Comparison of ENCODE assay signal across 17 cellular contexts in genomic region chr5:29794146-29794787, GRCh38.
A peak's percentile ranks its signal among the peaks of the same experiment; 100 is the strongest.
DNase-seq lines count a peak whose midpoint lies in the region; ATAC-seq, FAIRE-seq and TF ChIP-seq lines count a peak whose summit lies in the region.
"Had no signal": no experiment of that assay in that cellular context is flagged by ENCODE, and none has a peak within 500 bp of the region (broad histone marks: within the 10 kb centered on the region; RNA-seq: fewer than 3 reads in every experiment).

No MANE protein-coding gene starts in this region.

- H3K9me3 Mint-ChIP-seq in MCF 10A (ENCODE audit: unreplicated experiment): no peaks in the 10 kb centered on the region
- peaks cover 5% of the 10 kb centered on the region for H3K9me3 Mint-ChIP-seq in activated CD8-positive, alpha-beta T cell treated with anti-CD3 and anti-CD28 coated beads for 36 hours

- no peaks in the 10 kb centered on the region for H4K20me1 ChIP-seq in K562 (replicated peaks; ENCODE audit: control insufficient read depth, insufficient read depth, low read length)

- no peak overlapping the region for H3K9ac ChIP-seq in K562 (ENCODE audit: insufficient read depth in 1 of 2, low read depth in 2 of 2, low read length in 2 of 2)

- DNase-seq in MCF 10A (ENCODE audit: unreplicated experiment) (no peak), breast epithelium (ENCODE audit: low spot score in 2 of 2) (no peak), NCI-H69 (lab: John Stamatoyannopoulos, UW) (peak; percentile 25), K562 (ENCODE audit: extremely low read depth in 1 of 4, low spot score in 3 of 4) (no peak), heart left ventricle (no peak), NCI-H748 (lab: John Stamatoyannopoulos, UW; ENCODE audit: unreplicated experiment) (no peak)
- no peak for DNase-seq in activated CD8-positive, alpha-beta T cell treated with anti-CD3 and anti-CD28 coated beads for 36 hours
- DNase-seq: 8988T; C1 segment of cervical spinal cord; Calu3; CD4-positive, alpha-beta T cell; DMS 273 treated with DMSO at 0.1 percent for 48 hours; H9 had no signal

- H3K36me3 Mint-ChIP-seq in MCF 10A (ENCODE audit: insufficient read depth, unreplicated experiment): no peaks in the 10 kb centered on the region
- no peaks in the 10 kb centered on the region for H3K36me3 Mint-ChIP-seq in activated CD8-positive, alpha-beta T cell treated with anti-CD3 and anti-CD28 coated beads for 36 hours (ENCODE audit: low read depth)

- H3K9me1 ChIP-seq in K562 (ENCODE audit: control insufficient read depth, insufficient read depth, low read length): no peaks in the 10 kb centered on the region

- no peak for TF ChIP-seq RAD21 in K562 (CRISPR knock-in tag; conservative IDR thresholded peaks at IDR 0.05 in 1 of 2, IDR thresholded peaks at IDR 0.05 in 1 of 2)

- in situ Hi-C loops in K562 (cut with MboI): no loop called here

- no peak for ATAC-seq in K562
- ATAC-seq in heart left ventricle: no peak
- no peak for ATAC-seq in activated CD8-positive, alpha-beta T cell treated with anti-CD3 and anti-CD28 coated beads for 36 hours
- ATAC-seq: GM23338 had no signal

- no peaks in the 10 kb centered on the region for H3K9me3 ChIP-seq in breast epithelium
- no peaks in the 10 kb centered on the region for H3K9me3 ChIP-seq in K562 (replicated peaks; ENCODE audit: control insufficient read depth, insufficient read depth, low read depth, low read length)
- no peaks in the 10 kb centered on the region for H3K9me3 ChIP-seq in heart left ventricle

- POLR2A ChIA-PET in MCF 10A (lab: Yijun Ruan, JAX): no interaction called here
- POLR2A ChIA-PET in K562 (lab: Yijun Ruan, JAX): interaction anchor here (0.5 kb wide), 1 partner anchor 103 kb away, joined by 3 read pairs; no protein-coding TSS in a partner anchor
- POLR2A ChIA-PET in activated CD8-positive, alpha-beta T cell treated with anti-CD3 and anti-CD28 coated beads for 36 hours (lab: Charles Lee): no interaction called here

- H3K4me3 ChIP-seq in breast epithelium (no peak overlapping the region), K562 (no peak overlapping the region), heart left ventricle (no peak overlapping the region)
- H3K4me3 ChIP-seq: GM23338 had no signal

- no peaks in the 10 kb centered on the region for H3K79me2 ChIP-seq in K562 (ENCODE audit: control insufficient read depth, insufficient read depth, low read length)

- intact Hi-C loops in MCF 10A (cut with micrococcal nuclease): no loop called here
- intact Hi-C loops in breast epithelium (cut with DNase I; ENCODE audit: low total_unique reads): no loop called here
- intact Hi-C loops in K562 (cut with micrococcal nuclease): no loop called here
- intact Hi-C loops in heart left ventricle (cut with DNase I): no loop called here
- intact Hi-C loops in activated CD8-positive, alpha-beta T cell treated with anti-CD3 and anti-CD28 coated beads for 36 hours (cut with micrococcal nuclease): no loop called here

- TF ChIP-seq EP300 in K562 (IDR thresholded peaks at IDR 0.05; ENCODE audit: low read length): no peak

- H3K27me3 ChIP-seq in breast epithelium: no peaks in the 10 kb centered on the region
- H3K27me3 ChIP-seq in K562 (ENCODE audit: control insufficient read depth in 2 of 2, insufficient read depth in 2 of 2, low read length in 2 of 2): no peaks in the 10 kb centered on the region
- no peaks in the 10 kb centered on the region for H3K27me3 ChIP-seq in heart left ventricle

- TF ChIP-seq CTCF in MCF 10A (IDR thresholded peaks at IDR 0.05; ENCODE audit: unreplicated experiment) (no peak), breast epithelium (IDR thresholded peaks at IDR 0.05) (no peak), K562 (IDR thresholded peaks at IDR 0.05 in 2 of 3, conservative IDR thresholded peaks at IDR 0.05 in 1 of 3; ENCODE audit: insufficient read depth in 2 of 3, low read depth in 1 of 3, low read length in 3 of 3) (no peak), heart left ventricle (IDR thresholded peaks at IDR 0.05) (no peak)
- TF ChIP-seq CTCF in activated CD8-positive, alpha-beta T cell treated with anti-CD3 and anti-CD28 coated beads for 36 hours (IDR thresholded peaks at IDR 0.05): no peak

- no peak overlapping the region for H3K4me2 ChIP-seq in K562 (ENCODE audit: insufficient read depth, low read length)
- H3K4me2 ChIP-seq: GM23338 had no signal

- no peak overlapping the region for H3K27ac ChIP-seq in breast epithelium
- H3K27ac ChIP-seq in K562 (ENCODE audit: extremely low read depth, low read depth, low read length): peak overlapping the region; percentile 55; the same call in 2 of the 3 replicates
- H3K27ac ChIP-seq in heart left ventricle: no peak overlapping the region

- H3K4me1 Mint-ChIP-seq in MCF 10A (ENCODE audit: insufficient read depth, unreplicated experiment): peaks cover 12% of the 10 kb centered on the region
- no peaks in the 10 kb centered on the region for H3K4me1 Mint-ChIP-seq in activated CD8-positive, alpha-beta T cell treated with anti-CD3 and anti-CD28 coated beads for 36 hours (ENCODE audit: low read depth)
- H3K4me1 Mint-ChIP-seq: B cell, H9 had no signal

- no peak overlapping the region for H3K4me3 Mint-ChIP-seq in MCF 10A (ENCODE audit: unreplicated experiment)
- H3K4me3 Mint-ChIP-seq in activated CD8-positive, alpha-beta T cell treated with anti-CD3 and anti-CD28 coated beads for 36 hours: no peak overlapping the region
- H3K4me3 Mint-ChIP-seq: B cell; CD4-positive, alpha-beta T cell; GM23338; H9 had no signal

- H2AFZ ChIP-seq in K562 (ENCODE audit: low read depth, low read length): peak overlapping the region; percentile 56; the same call in 1 of the 2 replicates
- H2AFZ ChIP-seq: GM23338 had no signal

- no peaks in the 10 kb centered on the region for H3K27me3 Mint-ChIP-seq in MCF 10A (ENCODE audit: insufficient read depth, unreplicated experiment)
- no peaks in the 10 kb centered on the region for H3K27me3 Mint-ChIP-seq in activated CD8-positive, alpha-beta T cell treated with anti-CD3 and anti-CD28 coated beads for 36 hours
- H3K27me3 Mint-ChIP-seq: B cell; CD4-positive, alpha-beta T cell had no signal

- no TSS peak for BruUV-seq in MCF 10A (replicated peaks; lab: Mats Ljungman, UMichigan)
- BruUV-seq in K562 (replicated peaks; lab: Mats Ljungman, UMichigan): no TSS peak

- CTCF ChIA-PET in MCF 10A (lab: Yijun Ruan, JAX): interaction anchor here (0.6 kb wide), 2 partner anchors 96 to 598 kb away, joined by 3 read pairs; no protein-coding TSS in a partner anchor
- CTCF ChIA-PET in K562 (lab: Yijun Ruan, JAX; ENCODE audit: low intra/inter-chr PET ratio): no interaction called here
- CTCF ChIA-PET in activated CD8-positive, alpha-beta T cell treated with anti-CD3 and anti-CD28 coated beads for 36 hours (lab: Charles Lee): no interaction called here

- 7% methylated on average over 5 of the region's 5 CpGs for WGBS in K562 (ENCODE audit: insufficient coverage, low coverage, missing lambda C conversion rate)
- 51 to 73% (median 63%) methylated on average over 5 of the region's 5 CpGs for WGBS in heart left ventricle, 4 donors

- FAIRE-seq in K562 (lab: Jason Lieb, UNC): no peak
- FAIRE-seq: G401.6, GM12891 had no signal

- no peaks in the 10 kb centered on the region for H3K36me3 ChIP-seq in breast epithelium
- no peaks in the 10 kb centered on the region for H3K36me3 ChIP-seq in K562 (ENCODE audit: control insufficient read depth, insufficient read depth, low read length)
- H3K36me3 ChIP-seq in heart left ventricle: no peaks in the 10 kb centered on the region

- no peaks in the 10 kb centered on the region for H3K4me1 ChIP-seq in breast epithelium
- no peaks in the 10 kb centered on the region; a peak in 1 of 5 replicates for H3K4me1 ChIP-seq in K562 (replicated peaks in 1 of 2; ENCODE audit: control insufficient read depth in 2 of 2, insufficient read depth in 2 of 2, low read length in 2 of 2)
- no peaks in the 10 kb centered on the region for H3K4me1 ChIP-seq in heart left ventricle

- H3K27ac Mint-ChIP-seq in MCF 10A (ENCODE audit: low read depth, unreplicated experiment): peak overlapping the region; percentile 75
- H3K27ac Mint-ChIP-seq in activated CD8-positive, alpha-beta T cell treated with anti-CD3 and anti-CD28 coated beads for 36 hours: no peak overlapping the region
- H3K27ac Mint-ChIP-seq: B cell; CD4-positive, alpha-beta T cell had no signal

- TF ChIP-seq POLR2A in breast epithelium (IDR thresholded peaks at IDR 0.05) (no peak), K562 (conservative IDR thresholded peaks at IDR 0.05) (no peak), heart left ventricle (IDR thresholded peaks at IDR 0.05) (no peak)

TF ChIP-seq in K562, 482 proteins besides CTCF, POLR2A, EP300 and RAD21 (continues in another document):
- TF ChIP-seq BCOR (IDR thresholded peaks at IDR 0.05) (no peak), ILF3 (IDR thresholded peaks at IDR 0.05; ENCODE audit: borderline replicate concordance) (no peak), BHLHE40 (IDR thresholded peaks at IDR 0.05; ENCODE audit: low read length) (no peak), HOXB6 (CRISPR knock-in tag; IDR thresholded peaks at IDR 0.05; ENCODE audit: borderline replicate concordance) (no peak), ZNF197 (CRISPR knock-in tag; IDR thresholded peaks at IDR 0.05; ENCODE audit: low read depth) (no peak)
- TF ChIP-seq, protein P1, sequence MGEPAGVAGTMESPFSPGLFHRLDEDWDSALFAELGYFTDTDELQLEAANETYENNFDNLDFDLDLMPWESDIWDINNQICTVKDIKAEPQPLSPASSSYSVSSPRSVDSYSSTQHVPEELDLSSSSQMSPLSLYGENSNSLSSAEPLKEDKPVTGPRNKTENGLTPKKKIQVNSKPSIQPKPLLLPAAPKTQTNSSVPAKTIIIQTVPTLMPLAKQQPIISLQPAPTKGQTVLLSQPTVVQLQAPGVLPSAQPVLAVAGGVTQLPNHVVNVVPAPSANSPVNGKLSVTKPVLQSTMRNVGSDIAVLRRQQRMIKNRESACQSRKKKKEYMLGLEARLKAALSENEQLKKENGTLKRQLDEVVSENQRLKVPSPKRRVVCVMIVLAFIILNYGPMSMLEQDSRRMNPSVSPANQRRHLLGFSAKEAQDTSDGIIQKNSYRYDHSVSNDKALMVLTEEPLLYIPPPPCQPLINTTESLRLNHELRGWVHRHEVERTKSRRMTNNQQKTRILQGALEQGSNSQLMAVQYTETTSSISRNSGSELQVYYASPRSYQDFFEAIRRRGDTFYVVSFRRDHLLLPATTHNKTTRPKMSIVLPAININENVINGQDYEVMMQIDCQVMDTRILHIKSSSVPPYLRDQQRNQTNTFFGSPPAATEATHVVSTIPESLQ (CRISPR knock-in tag; IDR thresholded peaks at IDR 0.05): no peak
